ENCODE assay signal across 17 cellular contexts in genomic region chr9:12794024-12794799, GRCh38. TPM values are rescaled to one million over a fixed set of nuclear protein-coding genes. Genes with fewer than 3 reads are reported as not detected.
DNase-seq lines count a peak whose midpoint lies in the region; ATAC-seq, FAIRE-seq and TF ChIP-seq lines count a peak whose summit lies in the region.
"Had no signal": no experiment of that assay in that cellular context is flagged by ENCODE, and none has a peak within 500 bp of the region (broad histone marks: within the 10 kb centered on the region; RNA-seq: fewer than 3 reads in every experiment).

No MANE protein-coding gene starts in this region.

- H3K36me3 Mint-ChIP-seq in MCF 10A (ENCODE audit: insufficient read depth, unreplicated experiment) (peaks cover 9% of the 10 kb centered on the region), H9 (ENCODE audit: insufficient read depth in 1 of 3, low read depth in 3 of 3) (no peaks in the 10 kb centered on the region)

- H3K14ac ChIP-seq in H9 (ENCODE audit: insufficient read depth, low read length): no peak overlapping the region

- H3K18ac ChIP-seq in H9 (ENCODE audit: insufficient read length, low read depth, low read length): no peak overlapping the region

- H4K20me1 ChIP-seq in mammary epithelial cell (ENCODE audit: insufficient read depth, low read length) (no peaks in the 10 kb centered on the region), H9 (ENCODE audit: control insufficient read depth, insufficient read depth, insufficient read length) (no peaks in the 10 kb centered on the region)

- dilution Hi-C loops in mammary epithelial cell (cut with HindIII; ENCODE audit: low sequenced_read_pairs): no loop called here

- POLR2A ChIA-PET in MCF 10A (lab: Yijun Ruan, JAX): interaction anchor here (1.1 to 2.9 kb wide), 7 partner anchors 9 to 24 kb away, joined by 3 to 35 read pairs (median 7); partner anchors contain the start of gene LURAP1L

- no peak overlapping the region for H2BK20ac ChIP-seq in H9 (ENCODE audit: low read depth, low read length, poor library complexity, severe bottlenecking)

- H4K5ac ChIP-seq in H9 (ENCODE audit: insufficient read length, low read depth, low read length): no peak overlapping the region

- H3K23me2 ChIP-seq in H9 (ENCODE audit: insufficient read length, low read depth, low read length, poor library complexity, severe bottlenecking): no peaks in the 10 kb centered on the region

- no peak overlapping the region for H3K56ac ChIP-seq in H9 (ENCODE audit: insufficient read length, low read depth, low read length)

- H3K4me2 ChIP-seq in mammary epithelial cell (ENCODE audit: insufficient read depth, low read depth, low read length): no peak overlapping the region
- no peak overlapping the region for H3K4me2 ChIP-seq in H9 (ENCODE audit: insufficient read depth, insufficient read length, low read length)

- no peak overlapping the region for H3T11ph ChIP-seq in H9 (ENCODE audit: low read length)

- H3K27ac ChIP-seq in mammary epithelial cell (ENCODE audit: insufficient read depth, low read depth, low read length) (no peak overlapping the region), esophagus squamous epithelium (peak overlapping the region in 3 of 4 donors; percentile 22 to 59 (median 34)), lower lobe of right lung (no peak overlapping the region), H9 (ENCODE audit: insufficient read length, low read depth, low read length) (no peak overlapping the region)

- peaks cover 41% of the 10 kb centered on the region for H3K79me2 ChIP-seq in mammary epithelial cell (ENCODE audit: insufficient read depth, low read length)
- no peaks in the 10 kb centered on the region for H3K79me2 ChIP-seq in H9 (ENCODE audit: insufficient read depth, low read length)

- H3K27me3 ChIP-seq in mammary epithelial cell (ENCODE audit: insufficient read depth, low read length): no peaks in the 10 kb centered on the region
- H3K27me3 ChIP-seq in esophagus squamous epithelium: no peaks in the 10 kb centered on the region
- no peaks in the 10 kb centered on the region for H3K27me3 ChIP-seq in lower lobe of right lung (ENCODE audit: low read depth)
- H3K27me3 ChIP-seq in H9 (ENCODE audit: insufficient read depth, low read length): no peaks in the 10 kb centered on the region

- H4K91ac ChIP-seq in H9 (ENCODE audit: insufficient read length, low read depth, low read length): no peak overlapping the region

- CTCF ChIA-PET in MCF 10A (lab: Yijun Ruan, JAX) (interaction anchor here (2.5 kb wide), 1 partner anchor 18 kb away, joined by 9 read pairs; no protein-coding TSS in a partner anchor), mammary epithelial cell (lab: Charles Lee; ENCODE audit: low non-redundant PET) (no interaction called here)

- peak overlapping the region; percentile 82 for H3K27ac Mint-ChIP-seq in MCF 10A (ENCODE audit: low read depth, unreplicated experiment)
- H3K27ac Mint-ChIP-seq in H9: no peak overlapping the region
- H3K27ac Mint-ChIP-seq: activated CD8-positive, alpha-beta T cell treated with anti-CD3 and anti-CD28 coated beads for 36 hours; effector memory CD8-positive, alpha-beta T cell had no signal

- no peak for TF ChIP-seq CTCF in MCF 10A (IDR thresholded peaks at IDR 0.05; ENCODE audit: unreplicated experiment)
- no peak for TF ChIP-seq CTCF in mammary epithelial cell (conservative IDR thresholded peaks at IDR 0.05 in 1 of 2, IDR thresholded peaks at IDR 0.05 in 1 of 2; ENCODE audit: extremely low read depth in 1 of 2, insufficient read depth in 1 of 2, low read depth in 1 of 2, low read length in 2 of 2)
- TF ChIP-seq CTCF in esophagus squamous epithelium (IDR thresholded peaks at IDR 0.05): no peak
- no peak for TF ChIP-seq CTCF in lower lobe of right lung (IDR thresholded peaks at IDR 0.05)
- no peak for TF ChIP-seq CTCF in D721Med (IDR thresholded peaks at IDR 0.05; ENCODE audit: insufficient read depth, missing control alignments)
- no peak for TF ChIP-seq CTCF in H9 (conservative IDR thresholded peaks at IDR 0.05)

- peaks cover 46% of the 10 kb centered on the region for H3K4me1 Mint-ChIP-seq in MCF 10A (ENCODE audit: insufficient read depth, unreplicated experiment)
- no peaks in the 10 kb centered on the region for H3K4me1 Mint-ChIP-seq in H9

- H2BK15ac ChIP-seq in H9 (ENCODE audit: low read depth, low read length): no peak overlapping the region

- DNase-seq in MCF 10A (ENCODE audit: unreplicated experiment): peak; percentile 58
- no peak for DNase-seq in mammary epithelial cell
- DNase-seq in esophagus squamous epithelium (lab: John Stamatoyannopoulos, UW): no peak
- DNase-seq in lower lobe of right lung: no peak
- no peak for DNase-seq in NOMO-1 treated with DMSO at 0.1 percent for 48 hours (lab: John Stamatoyannopoulos, UW; ENCODE audit: unreplicated experiment)
- no peak for DNase-seq in D721Med (ENCODE audit: insufficient read length, low spot score)
- no peak for DNase-seq in H9
- DNase-seq: ACHN; activated CD8-positive, alpha-beta T cell treated with anti-CD3 and anti-CD28 coated beads for 36 hours; COR-L47; effector memory CD8-positive, alpha-beta T cell; hypothalamus; KBM-7; NCI-H187 treated with DMSO at 0.1 percent for 48 hours; SIG-M5 had no signal

- H2BK120ac ChIP-seq in H9 (ENCODE audit: low read depth, low read length, poor library complexity, severe bottlenecking): no peak overlapping the region

- no peak overlapping the region for H2BK12ac ChIP-seq in H9 (ENCODE audit: insufficient read length, low read depth, low read length)

- 100% methylated on average over 3 of the region's 3 CpGs for WGBS in mammary epithelial cell (ENCODE audit: low coverage, missing lambda C conversion rate)
- 66 to 70% methylated on average over 3 of the region's 3 CpGs for WGBS in esophagus squamous epithelium, 2 donors
- no CpG with 5 or more reads among the region's 3 CpGs for WGBS in H9 (ENCODE audit: extremely low coverage, insufficient read length, low lambda C conversion rate)

- H3K9me3 ChIP-seq in mammary epithelial cell (replicated peaks; ENCODE audit: insufficient read depth, low read length) (no peaks in the 10 kb centered on the region), esophagus squamous epithelium (no peaks in the 10 kb centered on the region), lower lobe of right lung (no peaks in the 10 kb centered on the region), H9 (ENCODE audit: control insufficient read depth, low read depth, low read length) (no peaks in the 10 kb centered on the region)

- no peak overlapping the region for H3K4me3 ChIP-seq in mammary epithelial cell (replicated peaks in 1 of 3; ENCODE audit: insufficient read depth in 1 of 3, low read depth in 2 of 3, low read length in 3 of 3)
- H3K4me3 ChIP-seq in esophagus squamous epithelium: peak overlapping the region in 1 of 4 donors; percentile 11
- peak overlapping the region; percentile 9 for H3K4me3 ChIP-seq in lower lobe of right lung

- BruUV-seq in MCF 10A (replicated peaks; lab: Mats Ljungman, UMichigan) (no TSS peak), mammary epithelial cell (replicated peaks; lab: Mats Ljungman, UMichigan) (no TSS peak)

- no peak overlapping the region for H2BK5ac ChIP-seq in H9 (ENCODE audit: insufficient read length, low read length)

- no peak overlapping the region for H2AFZ ChIP-seq in mammary epithelial cell (ENCODE audit: low read depth, low read length)
- no peak overlapping the region for H2AFZ ChIP-seq in H9 (ENCODE audit: low read length)

- H3K9ac ChIP-seq in mammary epithelial cell (ENCODE audit: insufficient read depth, low read length) (no peak overlapping the region), H9 (ENCODE audit: extremely low read depth, insufficient read length, low read length) (no peak overlapping the region)

- H3K79me1 ChIP-seq in H9 (ENCODE audit: insufficient read depth, low read depth, low read length, poor library complexity, severe bottlenecking): no peaks in the 10 kb centered on the region

- no peaks in the 10 kb centered on the region for H3K27me3 Mint-ChIP-seq in MCF 10A (ENCODE audit: insufficient read depth, unreplicated experiment)
- H3K27me3 Mint-ChIP-seq in H9 (ENCODE audit: low read depth): no peaks in the 10 kb centered on the region
- H3K27me3 Mint-ChIP-seq: activated CD8-positive, alpha-beta T cell treated with anti-CD3 and anti-CD28 coated beads for 36 hours; effector memory CD8-positive, alpha-beta T cell had no signal

- H3K4me3 Mint-ChIP-seq in MCF 10A (ENCODE audit: unreplicated experiment) (no peak overlapping the region), H9 (no peak overlapping the region)
- H3K4me3 Mint-ChIP-seq: activated CD8-positive, alpha-beta T cell treated with anti-CD3 and anti-CD28 coated beads for 36 hours; effector memory CD8-positive, alpha-beta T cell had no signal

- in situ Hi-C loops in mammary epithelial cell (cut with MboI; ENCODE audit: low sequenced_read_pairs in 2 of 2): no loop called here

- TF ChIP-seq POLR2A in esophagus squamous epithelium (IDR thresholded peaks at IDR 0.05): no peak

- H3K4me1 ChIP-seq in mammary epithelial cell (ENCODE audit: insufficient read depth, low read length): peaks cover 16% of the 10 kb centered on the region
- H3K4me1 ChIP-seq in esophagus squamous epithelium: peaks cover 0 to 22% (median 0%) of the 10 kb centered on the region in 3 donors
- peaks cover 18% of the 10 kb centered on the region for H3K4me1 ChIP-seq in lower lobe of right lung
- H3K4me1 ChIP-seq in H9 (ENCODE audit: insufficient read depth, low read length): no peaks in the 10 kb centered on the region

- ATAC-seq in lower lobe of right lung (peak; percentile 54 to 78), GM19324 (IDR thresholded peaks at IDR 0.05; ENCODE audit: low FRiP score, unreplicated experiment) (no peak)
- ATAC-seq: activated CD8-positive, alpha-beta T cell treated with anti-CD3 and anti-CD28 coated beads for 36 hours; effector memory CD8-positive, alpha-beta T cell; HCT116 had no signal

- FAIRE-seq in D721Med (lab: Jason Lieb, UNC): no peak

- no peak overlapping the region for H3K23ac ChIP-seq in H9 (ENCODE audit: insufficient read length, low read depth, low read length)

- no peak overlapping the region for H2AK5ac ChIP-seq in H9 (ENCODE audit: insufficient read length, low read length)

- no peak overlapping the region for H4K8ac ChIP-seq in H9 (replicated peaks; ENCODE audit: insufficient read length, low read depth, low read length)

- intact Hi-C loops in MCF 10A (cut with micrococcal nuclease): no loop called here
- intact Hi-C loops in mammary epithelial cell (cut with micrococcal nuclease): loop anchor here (1.0 kb wide), 1 partner anchor 18 kb away; no protein-coding TSS in a partner anchor
- intact Hi-C loops in esophagus squamous epithelium (cut with DNase I): no loop called here
- intact Hi-C loops in lower lobe of right lung (cut with DNase I): no loop called here

- H3K36me3 ChIP-seq in mammary epithelial cell (ENCODE audit: insufficient read depth, low read length) (no peaks in the 10 kb centered on the region), esophagus squamous epithelium (no peaks in the 10 kb centered on the region), lower lobe of right lung (no peaks in the 10 kb centered on the region)

- H3K9me3 Mint-ChIP-seq in MCF 10A (ENCODE audit: unreplicated experiment) (no peaks in the 10 kb centered on the region), H9 (no peaks in the 10 kb centered on the region)

- H3K4ac ChIP-seq in H9 (ENCODE audit: low read depth, low read length): no peak overlapping the region

RNA-seq across cellular contexts. Expression of gene LURAP1L, which starts 19.4 kb away (rescaled TPM):
- total RNA-seq in MCF 10A (2022): 59.2 and 80.4 TPM in 2 replicates
- 10 to 100 TPM; 52.9 to 57.8 TPM for total RNA-seq in mammary epithelial cell
- polyA plus RNA-seq in mammary epithelial cell: 16.6 TPM
- 20.7 TPM for polyA minus RNA-seq in mammary epithelial cell
- total RNA-seq in esophagus squamous epithelium: 1 to 10 TPM in 3 of 4 donors, under 1 TPM in 1; 0.75 to 8.0 (median 3.9) TPM
- 29.2 TPM for total RNA-seq in lower lobe of right lung
- total RNA-seq in H9 (2021): 0.13 TPM in 1 of 2 replicates, not detected in the other
- total RNA-seq: activated CD8-positive, alpha-beta T cell treated with anti-CD3 and anti-CD28 coated beads for 36 hours had no signal

Comparison
In these comparisons a context has a peak if more than half of its experiments do, and no peak if none do; other contexts are left out.
1. H3K27ac ChIP-seq: peak in esophagus squamous epithelium (3 of 4); none in mammary epithelial cell (single experiment), lower lobe of right lung (single experiment) and H9 (single experiment).